In genomic region chr5:180209137-180209581, GRCh38 we compare ENCODE assay signal across 8 cellular contexts. TPM values are rescaled to one million over a fixed set of nuclear protein-coding genes. Genes with fewer than 3 reads are reported as not detected.
DNase-seq lines count a peak whose midpoint lies in the region; ATAC-seq and TF ChIP-seq lines count a peak whose summit lies in the region.

RASGEF1C (minus strand) TSS chr5:180209211; CDS start chr5:180138052, 71,159 bp downstream.

- peaks cover 21% of the 10 kb centered on the region for H3K27me3 ChIP-seq in ectodermal cell (ENCODE audit: control insufficient read depth, insufficient read depth, low read length, poor library complexity, severe bottlenecking)

- H3K4me1 ChIP-seq in ectodermal cell (ENCODE audit: control insufficient read depth, insufficient read depth, low read length), result no peaks in the 10 kb centered on the region

- ATAC-seq in GM21423 (IDR thresholded peaks at IDR 0.05; ENCODE audit: unreplicated experiment), result peak; percentile 62
- no peak for ATAC-seq in HG03571 (IDR thresholded peaks at IDR 0.05; ENCODE audit: unreplicated experiment)

- no peaks in the 10 kb centered on the region for H3K9me3 ChIP-seq in ectodermal cell (ENCODE audit: control insufficient read depth, low read length)

- 5 to 6% methylated on average over 55 of the region's 55 CpGs for WGBS in ectodermal cell, 2 experiments

- H3K27ac ChIP-seq in ectodermal cell (ENCODE audit: insufficient read depth, low read depth, low read length, poor library complexity, severe bottlenecking), result no peak within 1 kb of the TSS

- DNase-seq in COLO668 (lab: John Stamatoyannopoulos, UW; ENCODE audit: unreplicated experiment) (peak; percentile 67), NB4 (ENCODE audit: low read depth) (peak; percentile 72), medulla oblongata (ENCODE audit: extremely low spot score) (peak; percentile 75)
- DNase-seq in activated CD4-positive, alpha-beta T cell treated with anti-CD3 and anti-CD28 coated beads, Interleukin-2, amount 50 U/mL, for 4 hours, result peak; percentile 41 to 42
- DNase-seq in stimulated activated CD8-positive, alpha-beta memory T cell treated with anti-CD3 and anti-CD28 coated beads, Interleukin-12 subunit alpha, Interleukin-12 subunit beta, amount 100 ng/mL, for 4 hours (ENCODE audit: low read depth), result peak; percentile 35

- TF ChIP-seq CTCF in NB4 (IDR thresholded peaks at IDR 0.05; ENCODE audit: low read depth, low read length), result peak; percentile 14

- no peak for TF ChIP-seq POLR2A in NB4 (IDR thresholded peaks at IDR 0.05; ENCODE audit: extremely low read depth, insufficient read length)

- no peaks in the 10 kb centered on the region for H3K36me3 ChIP-seq in ectodermal cell (ENCODE audit: control insufficient read depth, insufficient read depth, low read length)

- no peak within 1 kb of the TSS for H3K4me3 ChIP-seq in NB4 (ENCODE audit: low read depth, low read length)
- H3K4me3 ChIP-seq in ectodermal cell (ENCODE audit: insufficient read depth, low read depth, low read length), result peak within 1 kb of the TSS; percentile 49

RNA-seq across cellular contexts. Expression of gene RASGEF1C, which starts in this region (rescaled TPM):
- 2.3 TPM for polyA plus RNA-seq in ectodermal cell (2013, experiment 1 of 4)
- 2.3 TPM for polyA plus RNA-seq in ectodermal cell (2013, experiment 2 of 4)
- polyA plus RNA-seq in ectodermal cell (2013, experiment 3 of 4), result 1.3 TPM
- polyA plus RNA-seq in ectodermal cell (2013, experiment 4 of 4), result 2.3 TPM
